ENCODE assay signal across 8 cellular contexts in the genomic region with DNA sequence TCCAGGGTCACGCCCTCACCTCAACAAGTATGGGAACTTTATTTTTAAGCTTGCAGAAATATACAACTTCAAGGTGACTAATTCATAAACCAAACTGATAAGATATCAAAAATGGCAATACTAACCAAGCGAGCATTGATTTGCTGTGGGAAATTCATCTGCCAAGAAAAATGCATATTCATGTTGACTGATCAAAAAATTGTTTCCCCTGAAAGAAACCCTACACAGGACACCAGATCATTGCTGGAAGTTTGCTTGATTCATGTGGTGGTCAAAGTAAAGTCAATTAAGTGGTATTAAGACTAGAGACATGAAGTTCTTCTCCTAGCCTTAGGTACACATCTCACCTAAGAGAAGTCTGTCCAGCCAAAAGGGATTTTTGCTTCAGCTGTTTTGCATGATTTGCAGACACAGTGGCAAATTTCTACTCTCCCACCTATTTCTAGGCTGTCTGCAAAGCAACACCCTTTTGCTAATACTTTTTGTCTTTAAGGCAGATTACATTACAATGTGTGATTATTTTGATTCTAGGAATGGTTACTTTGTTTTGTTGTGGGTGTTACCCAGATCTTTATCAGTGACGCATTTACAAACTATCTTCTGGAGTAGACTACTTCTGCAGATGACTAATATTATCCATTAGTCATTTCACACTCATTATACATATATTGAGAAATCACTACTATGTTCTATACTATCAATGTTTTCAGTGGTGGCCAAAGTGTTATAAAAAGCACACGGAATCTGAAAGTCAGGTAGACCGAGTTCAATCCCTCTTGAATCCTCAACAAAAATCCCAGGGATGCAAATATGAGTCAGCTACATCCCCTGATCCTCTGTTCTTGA. TPM values are rescaled to one million over a fixed set of nuclear protein-coding genes. Genes with fewer than 3 reads are reported as not detected.
DNase-seq lines count a peak whose midpoint lies in the region; ATAC-seq and TF ChIP-seq lines count a peak whose summit lies in the region.

No MANE protein-coding gene starts in this region.

- no peak overlapping the region for H4K91ac ChIP-seq in trophoblast cell (ENCODE audit: low read depth, low read length)

- intact Hi-C loops in CD8-positive, alpha-beta T cell (cut with DNase I, micrococcal nuclease) = loop anchor here in 1 of 2 experiments (1.0 to 2.0 kb wide), 2 partner anchors 13 to 57 kb away; partner anchors contain the start of gene SAMSN1
- intact Hi-C loops in Right ventricle myocardium inferior (cut with DNase I) (no loop called here), sigmoid colon (cut with DNase I) (no loop called here)

- H3K14ac ChIP-seq in trophoblast cell (ENCODE audit: low read length) = no peak overlapping the region

- no peak overlapping the region for H4K12ac ChIP-seq in trophoblast cell (ENCODE audit: low read depth, low read length)

- no peak overlapping the region for H3K4ac ChIP-seq in trophoblast cell (ENCODE audit: low read depth, low read length)

- H3K36me3 ChIP-seq in CD8-positive, alpha-beta T cell (ENCODE audit: insufficient read depth, low read length) = no peaks in the 10 kb centered on the region
- H3K36me3 ChIP-seq in trophoblast cell (ENCODE audit: control insufficient read depth in 1 of 2, insufficient read depth in 2 of 2, low read length in 2 of 2) (no peaks in the 10 kb centered on the region), sigmoid colon (no peaks in the 10 kb centered on the region)

- peak in 1 of 7 experiments; percentile 17 for DNase-seq in CD8-positive, alpha-beta T cell
- peak; percentile 59 to 94 for DNase-seq in trophoblast cell
- no peak for DNase-seq in NCI-H2196 (lab: John Stamatoyannopoulos, UW; ENCODE audit: unreplicated experiment)
- DNase-seq in Right ventricle myocardium inferior (ENCODE audit: missing footprints) = no peak
- no peak for DNase-seq in sigmoid colon

- peak overlapping the region; percentile 75 for H3K4me3 Mint-ChIP-seq in CD8-positive, alpha-beta T cell
- H3K4me3 Mint-ChIP-seq in activated naive CD4-positive, alpha-beta T cell treated with anti-CD3 and anti-CD28 coated beads, Interleukin-2, amount 50 U/mL, for 24 hours = peak overlapping the region; percentile 94

- H4K8ac ChIP-seq in trophoblast cell (ENCODE audit: low read depth, low read length) = no peak overlapping the region

- H2BK12ac ChIP-seq in trophoblast cell (ENCODE audit: low read length) = no peak overlapping the region

- no peaks in the 10 kb centered on the region for H3K27me3 Mint-ChIP-seq in CD8-positive, alpha-beta T cell (ENCODE audit: low read depth)
- H3K27me3 Mint-ChIP-seq in activated naive CD4-positive, alpha-beta T cell treated with anti-CD3 and anti-CD28 coated beads, Interleukin-2, amount 50 U/mL, for 24 hours = no peaks in the 10 kb centered on the region

- H3K27me3 ChIP-seq in CD8-positive, alpha-beta T cell (ENCODE audit: insufficient read depth, low read length) = no peaks in the 10 kb centered on the region
- no peaks in the 10 kb centered on the region for H3K27me3 ChIP-seq in trophoblast cell (ENCODE audit: insufficient read depth, low read length)
- H3K27me3 ChIP-seq in sigmoid colon = no peaks in the 10 kb centered on the region

- H3K36me3 Mint-ChIP-seq in CD8-positive, alpha-beta T cell = peaks cover 14% of the 10 kb centered on the region
- H3K36me3 Mint-ChIP-seq in activated naive CD4-positive, alpha-beta T cell treated with anti-CD3 and anti-CD28 coated beads, Interleukin-2, amount 50 U/mL, for 24 hours = peaks cover 51% of the 10 kb centered on the region

- TF ChIP-seq EP300 in sigmoid colon (IDR thresholded peaks at IDR 0.05) = no peak

- CTCF ChIA-PET in CD8-positive, alpha-beta T cell (lab: Charles Lee) = interaction anchor here (0.7 to 0.9 kb wide), 2 partner anchors 10 to 204 kb away, joined by 3 read pairs; no protein-coding TSS in a partner anchor

- POLR2A ChIA-PET in CD8-positive, alpha-beta T cell (lab: Charles Lee) = interaction anchor here (0.7 to 0.9 kb wide), 2 partner anchors 14 to 27 kb away, joined by 3 read pairs; no protein-coding TSS in a partner anchor

- H3K4me2 ChIP-seq in trophoblast cell (ENCODE audit: low read length) = no peak overlapping the region

- TF ChIP-seq CTCF in CD8-positive, alpha-beta T cell (IDR thresholded peaks at IDR 0.05) = no peak
- no peak for TF ChIP-seq CTCF in sigmoid colon (IDR thresholded peaks at IDR 0.05)

- peaks cover 12% of the 10 kb centered on the region for H3K4me1 ChIP-seq in CD8-positive, alpha-beta T cell (ENCODE audit: insufficient read depth, low read length)
- H3K4me1 ChIP-seq in trophoblast cell (ENCODE audit: control insufficient read depth in 1 of 2, insufficient read depth in 2 of 2, low read length in 2 of 2) = no peaks in the 10 kb centered on the region
- H3K4me1 ChIP-seq in sigmoid colon = no peaks in the 10 kb centered on the region

- peak; percentile 79 for ATAC-seq in CD8-positive, alpha-beta T cell
- ATAC-seq in GM19395 (IDR thresholded peaks at IDR 0.05; ENCODE audit: unreplicated experiment) (peak; percentile 88), HG03354 (IDR thresholded peaks at IDR 0.05; ENCODE audit: poor library complexity, severe bottlenecking, unreplicated experiment) (peak; percentile 87), Right ventricle myocardium inferior (no peak)

- H3K9me3 Mint-ChIP-seq in CD8-positive, alpha-beta T cell = peaks cover 5% of the 10 kb centered on the region
- peaks cover 29% of the 10 kb centered on the region for H3K9me3 Mint-ChIP-seq in activated naive CD4-positive, alpha-beta T cell treated with anti-CD3 and anti-CD28 coated beads, Interleukin-2, amount 50 U/mL, for 24 hours

- no peak for TF ChIP-seq POLR2A in sigmoid colon (IDR thresholded peaks at IDR 0.05)

- no CpG with 5 or more reads among the region's 5 CpGs for WGBS in trophoblast cell (ENCODE audit: extremely low coverage, insufficient coverage, insufficient read length)
- WGBS in sigmoid colon, 2 donors = 76 to 88% methylated on average over 5 of the region's 5 CpGs

- H3K9me3 ChIP-seq in CD8-positive, alpha-beta T cell (ENCODE audit: low read length) = no peaks in the 10 kb centered on the region
- no peaks in the 10 kb centered on the region for H3K9me3 ChIP-seq in trophoblast cell (ENCODE audit: insufficient read depth, low read depth, low read length)
- no peaks in the 10 kb centered on the region for H3K9me3 ChIP-seq in sigmoid colon

- H3K79me2 ChIP-seq in trophoblast cell (ENCODE audit: control insufficient read depth, insufficient read depth, low read length, poor library complexity) = no peaks in the 10 kb centered on the region

- H3K27ac ChIP-seq in CD8-positive, alpha-beta T cell (ENCODE audit: low read depth, low read length) = peak overlapping the region; percentile 55
- H3K27ac ChIP-seq in trophoblast cell (ENCODE audit: low read depth, low read length) (no peak overlapping the region), sigmoid colon (no peak overlapping the region)

- peaks cover 61% of the 10 kb centered on the region for H3K4me1 Mint-ChIP-seq in CD8-positive, alpha-beta T cell (ENCODE audit: low read depth)
- peaks cover 83% of the 10 kb centered on the region for H3K4me1 Mint-ChIP-seq in activated naive CD4-positive, alpha-beta T cell treated with anti-CD3 and anti-CD28 coated beads, Interleukin-2, amount 50 U/mL, for 24 hours

- no peak overlapping the region for H2AK5ac ChIP-seq in trophoblast cell (ENCODE audit: low read length)

- no peak overlapping the region for H3K23ac ChIP-seq in trophoblast cell (ENCODE audit: low read length)

- H2BK5ac ChIP-seq in trophoblast cell (ENCODE audit: low read depth, low read length, poor library complexity) = no peak overlapping the region

- H3K9ac ChIP-seq in trophoblast cell (ENCODE audit: low read length) = no peak overlapping the region

- H3K4me3 ChIP-seq in CD8-positive, alpha-beta T cell (ENCODE audit: low read depth, low read length) = no peak overlapping the region
- H3K4me3 ChIP-seq in trophoblast cell (ENCODE audit: low read depth, low read length) = no peak overlapping the region
- no peak overlapping the region for H3K4me3 ChIP-seq in sigmoid colon

- H3K79me1 ChIP-seq in trophoblast cell (ENCODE audit: low read length) = no peaks in the 10 kb centered on the region

- H2BK120ac ChIP-seq in trophoblast cell (ENCODE audit: insufficient read depth, low read length, poor library complexity) = no peak overlapping the region

- H3K18ac ChIP-seq in trophoblast cell (ENCODE audit: low read length) = no peak overlapping the region

- peak overlapping the region; percentile 96 for H3K27ac Mint-ChIP-seq in CD8-positive, alpha-beta T cell
- peak overlapping the region; percentile 100 for H3K27ac Mint-ChIP-seq in activated naive CD4-positive, alpha-beta T cell treated with anti-CD3 and anti-CD28 coated beads, Interleukin-2, amount 50 U/mL, for 24 hours

- H2AFZ ChIP-seq in trophoblast cell (ENCODE audit: insufficient read depth, low read length, poor library complexity) = no peak overlapping the region

RNA-seq across cellular contexts. Expression of gene SAMSN1, which starts 12.3 kb away (rescaled TPM):
- total RNA-seq in CD8-positive, alpha-beta T cell = 10 to 100 TPM; 45.8 to 47.0 TPM
- 0.07 and 0.08 TPM in 2 replicates for polyA plus RNA-seq in trophoblast cell (2013)
- total RNA-seq in Right ventricle myocardium inferior = 2.4 TPM
- 1 to 10 TPM; 4.4 to 7.5 (median 4.7) TPM for total RNA-seq in sigmoid colon
- 10 to 100 TPM in 2 of 3 donors, 1 to 10 TPM in 1; 7.8 to 16.4 (median 11.8) TPM for polyA plus RNA-seq in sigmoid colon

Comparison
In these comparisons a context has a peak if more than half of its experiments do, and no peak if none do; other contexts are left out.
1. DNase-seq: peak in trophoblast cell (2 of 2); none in NCI-H2196 (single experiment), Right ventricle myocardium inferior (single experiment) and sigmoid colon (single experiment).
2. RNA of gene SAMSN1, which starts 12.3 kb away (total RNA-seq): 45.8 to 47.0 TPM in CD8-positive, alpha-beta T cell; 4.4 to 7.5 TPM in sigmoid colon and 2.4 TPM in Right ventricle myocardium inferior (single experiment); every median in the first group is over 4 times any median in the second.